ENCODE assay signal across 1 cellular context in the genomic region with DNA sequence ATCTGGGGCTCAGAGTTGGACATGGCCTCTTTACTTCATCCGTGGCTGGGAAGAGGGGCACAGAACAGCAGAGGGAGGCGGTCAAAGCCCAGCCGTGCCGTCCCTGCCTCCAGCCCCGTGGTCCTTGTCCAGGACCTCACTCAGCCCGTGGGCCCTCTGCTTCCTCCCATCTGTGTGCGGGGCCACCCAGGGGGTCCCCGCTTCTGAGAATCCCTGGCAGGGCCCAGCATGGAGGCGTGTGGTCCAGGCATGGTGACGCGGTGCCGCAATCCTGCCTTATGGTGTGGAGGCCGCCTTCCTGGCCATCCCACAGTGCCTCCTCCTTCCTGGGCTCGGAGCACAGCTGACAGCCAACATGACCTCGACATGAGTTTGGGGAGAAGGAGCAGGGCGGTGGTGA.
TF ChIP-seq lines count a peak whose summit lies in the region.

No MANE protein-coding gene starts in this region.

TF ChIP-seq in H1, 55 proteins besides CTCF, POLR2A, EP300 and RAD21:
- no peak for TF ChIP-seq BACH1 (IDR thresholded peaks at IDR 0.05; ENCODE audit: low read length)
- TF ChIP-seq RBBP5 (IDR thresholded peaks at IDR 0.05; ENCODE audit: borderline replicate concordance, low read depth, low read length): no peak
- TF ChIP-seq NRF1 (IDR thresholded peaks at IDR 0.05; ENCODE audit: low read depth, low read length): no peak
- TF ChIP-seq HDAC6 (IDR thresholded peaks at IDR 0.05; ENCODE audit: low read depth, low read length): no peak
- TF ChIP-seq NANOG (IDR thresholded peaks at IDR 0.05; ENCODE audit: insufficient read depth, low read depth, low read length, poor library complexity, severe bottlenecking): no peak
- TF ChIP-seq, protein P1, sequence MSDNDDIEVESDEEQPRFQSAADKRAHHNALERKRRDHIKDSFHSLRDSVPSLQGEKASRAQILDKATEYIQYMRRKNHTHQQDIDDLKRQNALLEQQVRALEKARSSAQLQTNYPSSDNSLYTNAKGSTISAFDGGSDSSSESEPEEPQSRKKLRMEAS (IDR thresholded peaks at IDR 0.05): no peak
- TF ChIP-seq CHD1 (IDR thresholded peaks at IDR 0.05; ENCODE audit: low read depth, low read length): no peak
- no peak for TF ChIP-seq KDM5A (IDR thresholded peaks at IDR 0.05; ENCODE audit: low read length)
- TF ChIP-seq USF2 (IDR thresholded peaks at IDR 0.05; ENCODE audit: low read length): no peak
- TF ChIP-seq BCL11A (IDR thresholded peaks at IDR 0.05; ENCODE audit: low read depth in 2 of 2, low read length in 2 of 2): no peak
- no peak for TF ChIP-seq TAF7 (optimal IDR thresholded peaks at IDR 0.05; ENCODE audit: borderline replicate concordance, low read depth, low read length)
- TF ChIP-seq SRF (IDR thresholded peaks at IDR 0.05; ENCODE audit: low read depth, low read length): no peak
TF ChIP-seq in H1: peak in this region for 0.
